In genomic region chr9:18542837-18543405, GRCh38 we compare ENCODE assay signal across 23 cellular contexts.
DNase-seq lines count a peak whose midpoint lies in the region; ATAC-seq, FAIRE-seq and TF ChIP-seq lines count a peak whose summit lies in the region.
"Had no signal": no experiment of that assay in that cellular context is flagged by ENCODE, and none has a peak within 500 bp of the region (broad histone marks: within the 10 kb centered on the region; RNA-seq: fewer than 3 reads in every experiment).

No MANE protein-coding gene starts in this region.

- POLR2A ChIA-PET in endothelial cell of umbilical vein (lab: Charles Lee) = interaction anchor here (0.7 kb wide), 1 partner anchor 50 kb away, joined by 5 read pairs; no protein-coding TSS in a partner anchor

- H3K9me3 ChIP-seq in endothelial cell of umbilical vein (replicated peaks; ENCODE audit: control insufficient read depth, insufficient read depth, low read length) (no peaks in the 10 kb centered on the region), breast epithelium (no peaks in the 10 kb centered on the region)
- H3K9me3 ChIP-seq: gastroesophageal sphincter, left ventricle myocardium inferior, right lobe of liver, upper lobe of left lung had no signal

- H3K79me2 ChIP-seq in endothelial cell of umbilical vein (ENCODE audit: control insufficient read depth, insufficient read depth, low read length) = no peaks in the 10 kb centered on the region

- H3K36me3 ChIP-seq in endothelial cell of umbilical vein (ENCODE audit: control insufficient read depth in 2 of 2, extremely low read depth in 1 of 2, insufficient read depth in 2 of 2, low read length in 2 of 2) = no peaks in the 10 kb centered on the region
- no peaks in the 10 kb centered on the region for H3K36me3 ChIP-seq in breast epithelium
- H3K36me3 ChIP-seq: gastroesophageal sphincter, left ventricle myocardium inferior, right lobe of liver, upper lobe of left lung had no signal

- no peak overlapping the region for H3K4me3 Mint-ChIP-seq in natural killer cell treated with Interleukin-12 subunit alpha and Interleukin-12 subunit beta and Interleukin-15 and Interleukin-18, amount 100 ng/mL, for 72 hours
- H3K4me3 Mint-ChIP-seq: stimulated activated naive CD8-positive, alpha-beta T cell treated with anti-CD3 and anti-CD28 coated beads, Interleukin-15, Interleukin-2, amounts not matched to agents 100 ng/mL and 50 ng/mL, for 24 hours had no signal

- no peak for ATAC-seq in natural killer cell treated with Interleukin-12 subunit alpha and Interleukin-12 subunit beta and Interleukin-15 and Interleukin-18, amount 100 ng/mL, for 72 hours
- ATAC-seq in GM19467 (IDR thresholded peaks at IDR 0.05; ENCODE audit: unreplicated experiment) = no peak
- ATAC-seq: gastroesophageal sphincter, right lobe of liver had no signal

- H3K9ac ChIP-seq in endothelial cell of umbilical vein (replicated peaks; ENCODE audit: extremely low read depth, insufficient read depth, low read length) = no peak overlapping the region

- no peaks in the 10 kb centered on the region for H3K36me3 Mint-ChIP-seq in natural killer cell treated with Interleukin-12 subunit alpha and Interleukin-12 subunit beta and Interleukin-15 and Interleukin-18, amount 100 ng/mL, for 72 hours

- H3K27me3 Mint-ChIP-seq in natural killer cell treated with Interleukin-12 subunit alpha and Interleukin-12 subunit beta and Interleukin-15 and Interleukin-18, amount 100 ng/mL, for 72 hours = no peaks in the 10 kb centered on the region

- H3K9me1 ChIP-seq in endothelial cell of umbilical vein (replicated peaks; ENCODE audit: control insufficient read depth, extremely low read depth, insufficient read depth, low read length) = no peaks in the 10 kb centered on the region

- no peak overlapping the region for H3K27ac Mint-ChIP-seq in natural killer cell treated with Interleukin-12 subunit alpha and Interleukin-12 subunit beta and Interleukin-15 and Interleukin-18, amount 100 ng/mL, for 72 hours
- H3K27ac Mint-ChIP-seq: stimulated activated naive CD8-positive, alpha-beta T cell treated with anti-CD3 and anti-CD28 coated beads, Interleukin-15, Interleukin-2, amounts not matched to agents 100 ng/mL and 50 ng/mL, for 24 hours had no signal

- peaks cover 22% of the 10 kb centered on the region for H3K4me1 ChIP-seq in endothelial cell of umbilical vein (ENCODE audit: control insufficient read depth, extremely low read depth, insufficient read depth, low read length)
- no peaks in the 10 kb centered on the region for H3K4me1 ChIP-seq in breast epithelium
- H3K4me1 ChIP-seq: left ventricle myocardium inferior, right lobe of liver, upper lobe of left lung had no signal

- BruUV-seq in endothelial cell of umbilical vein (replicated peaks; lab: Mats Ljungman, UMichigan) = no TSS peak

- no peaks in the 10 kb centered on the region for H4K20me1 ChIP-seq in endothelial cell of umbilical vein (replicated peaks; ENCODE audit: control insufficient read depth, extremely low read depth, insufficient read depth, low read length)

- peak overlapping the region; percentile 7 for H2AFZ ChIP-seq in endothelial cell of umbilical vein (ENCODE audit: low read depth, low read length)

- no peak for TF ChIP-seq POLR2A in endothelial cell of umbilical vein (IDR thresholded peaks at IDR 0.05; ENCODE audit: low read depth, low read length)
- TF ChIP-seq POLR2A in breast epithelium (IDR thresholded peaks at IDR 0.05) = no peak

- H3K4me2 ChIP-seq in endothelial cell of umbilical vein (ENCODE audit: insufficient read depth, low read length) = peak overlapping the region; percentile 81

- H3K4me1 Mint-ChIP-seq in natural killer cell treated with Interleukin-12 subunit alpha and Interleukin-12 subunit beta and Interleukin-15 and Interleukin-18, amount 100 ng/mL, for 72 hours (ENCODE audit: low read depth in 2 of 2) = no peaks in the 10 kb centered on the region

- H3K27me3 ChIP-seq in endothelial cell of umbilical vein (ENCODE audit: control insufficient read depth in 2 of 2, insufficient read depth in 2 of 2, low read length in 2 of 2) (no peaks in the 10 kb centered on the region), breast epithelium (no peaks in the 10 kb centered on the region)
- H3K27me3 ChIP-seq: gastroesophageal sphincter, right lobe of liver, upper lobe of left lung had no signal

- no peak overlapping the region for H3K4me3 ChIP-seq in endothelial cell of umbilical vein (replicated peaks in 1 of 3; ENCODE audit: insufficient read depth in 1 of 3, low read depth in 1 of 3, low read length in 3 of 3)
- no peak overlapping the region for H3K4me3 ChIP-seq in skeletal muscle cell (ENCODE audit: low read depth, low read length)
- no peak overlapping the region for H3K4me3 ChIP-seq in breast epithelium
- H3K4me3 ChIP-seq: gastroesophageal sphincter, left ventricle myocardium inferior, right lobe of liver, upper lobe of left lung had no signal

- dilution Hi-C loops in endothelial cell of umbilical vein (cut with MboI; ENCODE audit: extremely low pct_ligation_motif_present, low sequenced_read_pairs) = no loop called here

- DNase-seq in Daoy (ENCODE audit: low read depth) = peak; percentile 20
- DNase-seq in M059J (ENCODE audit: low read depth) = peak; percentile 62
- DNase-seq in endothelial cell of umbilical vein (ENCODE audit: low read depth, low spot score) = no peak
- peak; percentile 65 for DNase-seq in skeletal muscle cell (ENCODE audit: low read depth)
- DNase-seq in natural killer cell treated with Interleukin-12 subunit alpha and Interleukin-12 subunit beta and Interleukin-15 and Interleukin-18, amount 100 ng/mL, for 72 hours (ENCODE audit: low spot score) = no peak
- no peak for DNase-seq in SHP77 (lab: John Stamatoyannopoulos, UW)
- no peak for DNase-seq in breast epithelium (ENCODE audit: low spot score in 2 of 2)
- DNase-seq: activated CD4-positive, alpha-beta T cell treated with anti-CD3 and anti-CD28 coated beads for 4 hours; activated CD8-positive, alpha-beta memory T cell treated with anti-CD3 and anti-CD28 coated beads, Interleukin-2, amount 50 U/mL, for 4 hours; activated effector memory CD4-positive, alpha-beta T cell treated with Interleukin-2 at 50 U/mL for 16 hours; AML-193; left ventricle myocardium inferior; NCI-H1694 treated with DMSO at 0.1 percent for 48 hours; NK-92 treated with Interleukin-12 subunit alpha and Interleukin-12 subunit beta, amount 100 ng/mL, for 24 hours; right lobe of liver; RPMI8226; stimulated activated CD4-positive, alpha-beta T cell treated with anti-CD3 and anti-CD28 coated beads, Interleukin-1b, Interleukin-23, amount 100 ng/mL, for 48 hours; upper lobe of left lung had no signal

- H3K27ac ChIP-seq in endothelial cell of umbilical vein (ENCODE audit: insufficient read depth, low read depth, low read length) (peak overlapping the region; percentile 63), breast epithelium (no peak overlapping the region)
- H3K27ac ChIP-seq: left ventricle myocardium inferior, right lobe of liver, upper lobe of left lung had no signal

- no peak for FAIRE-seq in endothelial cell of umbilical vein (lab: Jason Lieb, UNC)
- FAIRE-seq: G401.6, GM12892 had no signal

- TF ChIP-seq CTCF in endothelial cell of umbilical vein (IDR thresholded peaks at IDR 0.05; ENCODE audit: extremely low read depth in 1 of 2, insufficient read depth in 1 of 2, low read depth in 1 of 2, low read length in 2 of 2) = no peak
- no peak for TF ChIP-seq CTCF in breast epithelium (IDR thresholded peaks at IDR 0.05)

- CTCF ChIA-PET in endothelial cell of umbilical vein (lab: Charles Lee) = interaction anchor here (1.0 to 1.4 kb wide), 3 partner anchors 13 to 101 kb away, joined by 3 to 4 read pairs (median 4); no protein-coding TSS in a partner anchor

- intact Hi-C loops in endothelial cell of umbilical vein (cut with micrococcal nuclease) = no loop called here
- intact Hi-C loops in breast epithelium (cut with DNase I; ENCODE audit: low total_unique reads) = no loop called here

- H3K9me3 Mint-ChIP-seq in natural killer cell treated with Interleukin-12 subunit alpha and Interleukin-12 subunit beta and Interleukin-15 and Interleukin-18, amount 100 ng/mL, for 72 hours = peaks cover 8% of the 10 kb centered on the region

TF ChIP-seq in endothelial cell of umbilical vein, 7 proteins besides CTCF, POLR2A, EP300 and RAD21:
- TF ChIP-seq FOS (IDR thresholded peaks at IDR 0.05; ENCODE audit: borderline replicate concordance, insufficient read depth, low read length) (no peak), GATA2 (IDR thresholded peaks at IDR 0.05; ENCODE audit: insufficient read depth, insufficient read length, low read depth, low read length) (no peak), POLR2AphosphoS5 (IDR thresholded peaks at IDR 0.05; ENCODE audit: insufficient read depth, low read depth, low read length) (no peak), EZH2 (IDR thresholded peaks at IDR 0.05; ENCODE audit: borderline replicate concordance, low read depth, low read length, severe bottlenecking) (no peak), MYC (IDR thresholded peaks at IDR 0.05; ENCODE audit: low read depth, low read length) (no peak), MAX (IDR thresholded peaks at IDR 0.05; ENCODE audit: insufficient read depth, insufficient read length) (no peak), JUN (IDR thresholded peaks at IDR 0.05; ENCODE audit: borderline replicate concordance, insufficient read depth, insufficient read length, low read depth) (no peak)

Comparison
In these comparisons a context has a peak if more than half of its experiments do, and no peak if none do; other contexts are left out.
1. DNase-seq: peak in Daoy (single experiment), M059J (single experiment) and skeletal muscle cell (single experiment); none in endothelial cell of umbilical vein (single experiment), natural killer cell treated with Interleukin-12 subunit alpha and Interleukin-12 subunit beta and Interleukin-15 and Interleukin-18, amount 100 ng/mL, for 72 hours (single experiment), SHP77 (0 of 2) and breast epithelium (0 of 2).